In genomic region chr9:128846680-128847030, GRCh38 we compare ENCODE assay signal across 1 cellular context.
TF ChIP-seq lines count a peak whose summit lies in the region.

No MANE protein-coding gene starts in this region.

TF ChIP-seq in HepG2, 621 proteins besides CTCF, POLR2A, EP300 and RAD21:
- no peak for TF ChIP-seq ZNF121 (CRISPR knock-in tag; IDR thresholded peaks at IDR 0.05)
- no peak for TF ChIP-seq MLXIP (CRISPR knock-in tag; IDR thresholded peaks at IDR 0.05; ENCODE audit: borderline replicate concordance)
- TF ChIP-seq ISX (CRISPR knock-in tag; conservative IDR thresholded peaks at IDR 0.05): no peak
- no peak for TF ChIP-seq ZNF225 (CRISPR knock-in tag; IDR thresholded peaks at IDR 0.05)
- no peak for TF ChIP-seq ZNF713 (CRISPR knock-in tag; IDR thresholded peaks at IDR 0.05)
- TF ChIP-seq ARHGAP35 (CRISPR knock-in tag; IDR thresholded peaks at IDR 0.05; ENCODE audit: borderline replicate concordance): no peak
